Comparison of ENCODE assay signal across 15 cellular contexts in genomic region chr7:44139311-44140010, GRCh38. TPM values are rescaled to one million over a fixed set of nuclear protein-coding genes. Genes with fewer than 3 reads are reported as not detected.
DNase-seq lines count a peak whose midpoint lies in the region; FAIRE-seq and TF ChIP-seq lines count a peak whose summit lies in the region.
"Had no signal": no experiment of that assay in that cellular context is flagged by ENCODE, and none has a peak within 500 bp of the region (broad histone marks: within the 10 kb centered on the region; RNA-seq: fewer than 3 reads in every experiment).

No MANE protein-coding gene starts in this region.

- H3K4me3 ChIP-seq in Caco-2 (ENCODE audit: low read depth, low read length) (no peak overlapping the region), neuronal stem cell (ENCODE audit: low read length in 2 of 2) (no peak overlapping the region)
- H3K4me3 ChIP-seq: HAP-1 had no signal

- no peaks in the 10 kb centered on the region for H3K36me3 Mint-ChIP-seq in activated naive CD4-positive, alpha-beta T cell treated with anti-CD3 and anti-CD28 coated beads, Interleukin-2, amount 50 U/mL, for 24 hours
- no peaks in the 10 kb centered on the region for H3K36me3 Mint-ChIP-seq in Caco-2 (ENCODE audit: insufficient read depth, unreplicated experiment)
- H3K36me3 Mint-ChIP-seq: CD8-positive, alpha-beta memory T cell had no signal

- H3K4me1 ChIP-seq in Caco-2, result peaks cover 7% of the 10 kb centered on the region
- peaks cover 0 to 2% of the 10 kb centered on the region in 2 donors for H3K4me1 ChIP-seq in neuronal stem cell (ENCODE audit: control insufficient read depth in 2 of 2, insufficient read depth in 1 of 2, low read depth in 1 of 2, low read length in 2 of 2)
- H3K4me1 ChIP-seq: HAP-1 had no signal

- H3K27me3 ChIP-seq in Caco-2 (replicated peaks; ENCODE audit: control insufficient read depth, insufficient read depth, low read length) (no peaks in the 10 kb centered on the region), neuronal stem cell (ENCODE audit: control insufficient read depth in 3 of 3, insufficient read depth in 3 of 3, low read depth in 1 of 3, low read length in 3 of 3) (peaks cover 0 to 62% (median 9%) of the 10 kb centered on the region in 3 experiments)

- H3K9me3 ChIP-seq in Caco-2, result no peaks in the 10 kb centered on the region
- H3K9me3 ChIP-seq in neuronal stem cell (replicated peaks in 1 of 2; ENCODE audit: control insufficient read depth in 2 of 2, insufficient read depth in 1 of 2, low read depth in 1 of 2, low read length in 2 of 2), result no peaks in the 10 kb centered on the region
- H3K9me3 ChIP-seq: HAP-1 had no signal

- H4K8ac ChIP-seq in neuronal stem cell (ENCODE audit: low read depth, low read length), result no peak overlapping the region

- no peak overlapping the region for H3K4ac ChIP-seq in neuronal stem cell (ENCODE audit: low read length)

- no peaks in the 10 kb centered on the region for H3K9me3 Mint-ChIP-seq in activated naive CD4-positive, alpha-beta T cell treated with anti-CD3 and anti-CD28 coated beads, Interleukin-2, amount 50 U/mL, for 24 hours
- no peaks in the 10 kb centered on the region for H3K9me3 Mint-ChIP-seq in Caco-2 (ENCODE audit: unreplicated experiment)
- H3K9me3 Mint-ChIP-seq: CD8-positive, alpha-beta memory T cell had no signal

- no peak overlapping the region for H2BK12ac ChIP-seq in neuronal stem cell (ENCODE audit: low read length)

- TF ChIP-seq CTCF in Caco-2 (IDR thresholded peaks at IDR 0.05; ENCODE audit: insufficient read depth in 1 of 2, low read depth in 1 of 2, low read length in 1 of 2, severe bottlenecking in 1 of 2, unreplicated experiment in 1 of 2), result no peak

- peak; percentile 70 for FAIRE-seq in urothelium cell line (lab: Jason Lieb, UNC)
- FAIRE-seq: H1 had no signal

- H2BK5ac ChIP-seq in neuronal stem cell (ENCODE audit: low read length), result peak overlapping the region; percentile 53

- no peak for DNase-seq in activated naive CD4-positive, alpha-beta T cell (lab: John Stamatoyannopoulos, UW)
- DNase-seq in Caco-2, result no peak
- DNase-seq in neuronal stem cell (ENCODE audit: low spot score), result no peak
- DNase-seq in urothelium cell line (ENCODE audit: low spot score), result no peak
- no peak for DNase-seq in stimulated activated CD4-positive, alpha-beta T cell treated with anti-CD3 and anti-CD28 coated beads, Interleukin-2, amount 100 ng/mL, for 48 hours
- DNase-seq in stimulated activated naive CD4-positive, alpha-beta T cell (lab: John Stamatoyannopoulos, UW), result no peak
- DNase-seq: DMS53, GF-D8 had no signal

- POLR2A ChIA-PET in Caco-2 (lab: Charles Lee), result interaction anchor here (0.6 kb wide), 1 partner anchor 347 kb away, joined by 4 read pairs; no protein-coding TSS in a partner anchor

- H4K91ac ChIP-seq in neuronal stem cell (ENCODE audit: low read depth, low read length, poor library complexity), result no peak overlapping the region

- H3K36me3 ChIP-seq in Caco-2 (ENCODE audit: control insufficient read depth, insufficient read depth, low read length) (no peaks in the 10 kb centered on the region), neuronal stem cell (replicated peaks in 1 of 2; ENCODE audit: control insufficient read depth in 2 of 2, insufficient read depth in 2 of 2, low read length in 2 of 2) (no peaks in the 10 kb centered on the region)
- H3K36me3 ChIP-seq: HAP-1 had no signal

- H3K9ac ChIP-seq in neuronal stem cell (ENCODE audit: low read depth, low read length, poor library complexity), result no peak overlapping the region

- peak overlapping the region; percentile 59 for H3K27ac Mint-ChIP-seq in activated naive CD4-positive, alpha-beta T cell treated with anti-CD3 and anti-CD28 coated beads, Interleukin-2, amount 50 U/mL, for 24 hours
- peak overlapping the region; percentile 4 for H3K27ac Mint-ChIP-seq in Caco-2 (ENCODE audit: unreplicated experiment)
- H3K27ac Mint-ChIP-seq: CD8-positive, alpha-beta memory T cell had no signal

- no peak overlapping the region for H2BK15ac ChIP-seq in neuronal stem cell (ENCODE audit: low read length)

- BruUV-seq in Caco-2 (replicated peaks; lab: Mats Ljungman, UMichigan), result no TSS peak

- H2AFZ ChIP-seq in neuronal stem cell (ENCODE audit: low read length), result no peak overlapping the region

- no peak overlapping the region for H3K14ac ChIP-seq in neuronal stem cell (ENCODE audit: low read length)

- no peak overlapping the region for H3K4me3 Mint-ChIP-seq in activated naive CD4-positive, alpha-beta T cell treated with anti-CD3 and anti-CD28 coated beads, Interleukin-2, amount 50 U/mL, for 24 hours
- no peak overlapping the region for H3K4me3 Mint-ChIP-seq in Caco-2 (ENCODE audit: unreplicated experiment)
- H3K4me3 Mint-ChIP-seq: CD8-positive, alpha-beta memory T cell had no signal

- H3K27me3 Mint-ChIP-seq in activated naive CD4-positive, alpha-beta T cell treated with anti-CD3 and anti-CD28 coated beads, Interleukin-2, amount 50 U/mL, for 24 hours, result no peaks in the 10 kb centered on the region
- H3K27me3 Mint-ChIP-seq in Caco-2 (ENCODE audit: insufficient read depth, unreplicated experiment), result no peaks in the 10 kb centered on the region

- peak overlapping the region; percentile 65 for H3K23ac ChIP-seq in neuronal stem cell (ENCODE audit: low read depth, low read length, poor library complexity)

- no peaks in the 10 kb centered on the region for H3K4me1 Mint-ChIP-seq in activated naive CD4-positive, alpha-beta T cell treated with anti-CD3 and anti-CD28 coated beads, Interleukin-2, amount 50 U/mL, for 24 hours
- H3K4me1 Mint-ChIP-seq in Caco-2 (ENCODE audit: low read depth, unreplicated experiment), result peaks cover 7% of the 10 kb centered on the region
- H3K4me1 Mint-ChIP-seq: CD8-positive, alpha-beta memory T cell had no signal

- CTCF ChIA-PET in Caco-2 (lab: Charles Lee), result interaction anchor here (1.2 kb wide), 1 partner anchor 8 kb away, joined by 4 read pairs; no protein-coding TSS in a partner anchor

- no peak overlapping the region for H3K4me2 ChIP-seq in neuronal stem cell (ENCODE audit: insufficient read depth, low read length, poor library complexity, severe bottlenecking)

- no peaks in the 10 kb centered on the region for H3K79me1 ChIP-seq in neuronal stem cell (ENCODE audit: low read depth, low read length)

- H3K27ac ChIP-seq in neuronal stem cell (replicated peaks; ENCODE audit: low read length), result no peak overlapping the region
- H3K27ac ChIP-seq: 22Rv1 had no signal

- H2AK5ac ChIP-seq in neuronal stem cell (ENCODE audit: low read depth, low read length), result peak overlapping the region; percentile 70

- intact Hi-C loops in Caco-2 (cut with micrococcal nuclease; ENCODE audit: unreplicated experiment), result loop anchor here (10.0 kb wide), 1 partner anchor 335 kb away; no protein-coding TSS in a partner anchor

- no peak overlapping the region for H2BK120ac ChIP-seq in neuronal stem cell (ENCODE audit: low read depth, low read length)

- peak overlapping the region; percentile 64 for H3K18ac ChIP-seq in neuronal stem cell (ENCODE audit: low read length)

- no CpG with 5 or more reads among the region's 14 CpGs for WGBS in neuronal stem cell (ENCODE audit: extremely low coverage in 2 of 2, insufficient read length in 2 of 2, insufficient replicate concordance in 1 of 2), 2 donors

RNA-seq across cellular contexts. Expression of gene MYL7, which starts 1.7 kb away (rescaled TPM):
- total RNA-seq in Caco-2 (2022), result 16.2 and 22.4 TPM in 2 replicates
- polyA plus RNA-seq in neuronal stem cell (2013, experiment 1 of 2), result 0.07 TPM
- polyA plus RNA-seq in neuronal stem cell (2013, experiment 2 of 2), result not detected
- total RNA-seq: A673; CD8-positive, alpha-beta memory T cell; HT-29 had no signal
- polyA plus RNA-seq: CD8-positive, alpha-beta memory T cell had no signal

RNA-seq across cellular contexts. Expression of gene POLD2, which starts 16.1 kb away (rescaled TPM):
- 130 and 140 TPM in 2 replicates for total RNA-seq in Caco-2 (2022)
- 157 TPM for polyA plus RNA-seq in neuronal stem cell (2013, experiment 1 of 2)
- polyA plus RNA-seq in neuronal stem cell (2013, experiment 2 of 2), result 156 TPM

RNA-seq across cellular contexts. Expression of gene AEBP1, which starts 35.3 kb away (rescaled TPM):
- 0.54 TPM in 1 of 2 replicates, not detected in the other for total RNA-seq in Caco-2 (2022)
- polyA plus RNA-seq in neuronal stem cell (2013, experiment 1 of 2), result 24.7 TPM
- 25.4 TPM for polyA plus RNA-seq in neuronal stem cell (2013, experiment 2 of 2)
- total RNA-seq: HT-29 had no signal

RNA-seq across cellular contexts. Expression of gene GCK, which starts 49.8 kb away (rescaled TPM):
- not detected in 2 replicates for total RNA-seq in Caco-2 (2022)
- 0.60 TPM for polyA plus RNA-seq in neuronal stem cell (2013, experiment 1 of 2)
- polyA plus RNA-seq in neuronal stem cell (2013, experiment 2 of 2), result 0.46 TPM
- total RNA-seq: A673, HT-29 had no signal

RNA-seq across cellular contexts. Expression of gene POLM, which starts 57.1 kb away (rescaled TPM):
- total RNA-seq in Caco-2 (2022), result 18.3 and 19.5 TPM in 2 replicates
- 9.9 TPM for polyA plus RNA-seq in neuronal stem cell (2013, experiment 1 of 2)
- 8.9 TPM for polyA plus RNA-seq in neuronal stem cell (2013, experiment 2 of 2)
